Comparison of ENCODE assay signal across 22 cellular contexts in the genomic region with DNA sequence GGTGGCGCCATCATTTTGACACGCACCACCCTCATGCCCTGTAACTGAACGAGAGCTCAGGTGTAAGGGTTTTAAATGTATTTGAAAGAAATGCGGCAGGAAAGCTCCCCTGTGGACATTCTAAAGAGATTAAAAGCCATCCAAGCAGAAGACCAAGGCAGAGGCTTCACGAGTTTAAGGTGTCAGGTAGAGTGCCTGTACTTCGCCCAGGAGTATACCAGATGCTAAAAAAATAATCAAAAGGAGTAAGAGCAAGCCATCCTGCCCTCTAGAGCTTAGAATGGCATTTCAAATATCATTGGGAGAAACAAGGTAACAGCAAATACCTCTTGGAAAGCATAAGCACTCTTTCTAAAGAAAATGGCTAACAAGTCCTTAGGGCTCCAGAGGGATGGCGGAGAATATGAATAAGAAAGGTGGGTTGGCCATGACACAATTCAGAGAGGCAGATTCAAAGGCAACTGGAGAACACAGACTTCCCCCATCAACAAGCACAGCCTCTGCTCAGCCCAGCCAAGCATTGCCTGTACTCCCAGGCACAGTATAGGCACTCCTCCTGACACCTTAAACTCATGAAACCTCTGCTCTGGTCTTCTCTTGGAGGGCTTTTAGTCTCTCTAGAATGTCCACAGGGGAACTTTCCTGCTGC.
"Had no signal": no experiment of that assay in that cellular context is flagged by ENCODE, and none has a peak within 500 bp of the region (broad histone marks: within the 10 kb centered on the region; RNA-seq: fewer than 3 reads in every experiment).

No MANE protein-coding gene starts in this region.

- H3K4me1 ChIP-seq: lower lobe of right lung, pancreas, tibial nerve, vagina had no signal

- FAIRE-seq: frontal cortex, pancreas, small intestine had no signal

- DNase-seq: dermis blood vessel endothelial cell; effector memory CD8-positive, alpha-beta T cell; hypothalamus; immature natural killer cell; islet precursor cell; kidney glomerular epithelial cell; left colon; left ventricle myocardium superior; lower lobe of right lung; natural killer cell; pancreas; right lobe of liver; small intestine; stimulated activated CD4-positive, alpha-beta T cell treated with anti-CD3 and anti-CD28 coated beads, Interleukin-15, amount 100 ng/mL, for 24 hours; stimulated activated CD4-positive, alpha-beta T cell treated with anti-CD3 and anti-CD28 coated beads, Interleukin-2, amount 100 ng/mL, for 48 hours; stimulated activated naive B cell treated with anti-CD40 and anti-IgM and Interleukin-4, amounts not matched to agents 10 μg/mL and 1 μg/mL and 100 μg/mL, for 72 hours had no signal

- H3K4me3 ChIP-seq: coronary artery, lower lobe of right lung, pancreas, right lobe of liver, thoracic aorta, tibial nerve, vagina had no signal

- ATAC-seq: effector memory CD8-positive, alpha-beta T cell; left colon; left ventricle myocardium superior; lower lobe of right lung; natural killer cell; pancreas; right lobe of liver; stimulated activated naive B cell treated with anti-CD40 and anti-IgM and Interleukin-4, amounts not matched to agents 10 μg/mL and 1 μg/mL and 100 μg/mL, for 72 hours had no signal

- H3K27ac ChIP-seq: coronary artery, lower lobe of right lung, neutrophil, pancreas, right lobe of liver, thoracic aorta, tibial nerve, vagina had no signal

- H3K27me3 ChIP-seq: neutrophil, pancreas, right lobe of liver, tibial nerve, vagina had no signal

- H3K9me3 ChIP-seq: lower lobe of right lung, neutrophil, pancreas, right lobe of liver, thoracic aorta, tibial nerve, vagina had no signal

- H3K36me3 ChIP-seq: lower lobe of right lung, neutrophil, pancreas, right lobe of liver, thoracic aorta, tibial nerve, vagina had no signal
